8 cellular contexts compared by ENCODE assay signal in genomic region chr16:56931253-56931768, GRCh38. TPM values are rescaled to one million over a fixed set of nuclear protein-coding genes. Genes with fewer than 3 reads are reported as not detected.
DNase-seq lines count a peak whose midpoint lies in the region; ATAC-seq, FAIRE-seq and TF ChIP-seq lines count a peak whose summit lies in the region.

No MANE protein-coding gene starts in this region.

- CTCF ChIA-PET in activated CD8-positive, alpha-beta T cell treated with anti-CD3 and anti-CD28 coated beads for 36 hours (lab: Charles Lee): interaction anchor here (0.6 to 2.1 kb wide), 9 partner anchors 12 to 152 kb away, joined by 3 to 7 read pairs (median 3); no protein-coding TSS in a partner anchor

- POLR2A ChIA-PET in activated CD8-positive, alpha-beta T cell treated with anti-CD3 and anti-CD28 coated beads for 36 hours (lab: Charles Lee): interaction anchor here (0.6 to 7.8 kb wide), 29 partner anchors 8 to 354 kb away, joined by 3 to 145 read pairs (median 4); partner anchors contain the start of genes NLRC5 and SLC12A3

- TF ChIP-seq CTCF in DOHH2 (IDR thresholded peaks at IDR 0.05; ENCODE audit: low read depth, low read length, poor library complexity, severe bottlenecking): no peak
- TF ChIP-seq CTCF in activated CD8-positive, alpha-beta T cell treated with anti-CD3 and anti-CD28 coated beads for 36 hours (IDR thresholded peaks at IDR 0.05): no peak

- H3K4me1 Mint-ChIP-seq in activated CD8-positive, alpha-beta T cell treated with anti-CD3 and anti-CD28 coated beads for 36 hours (ENCODE audit: low read depth): peaks cover 27% of the 10 kb centered on the region

- peak overlapping the region; percentile 94 for H3K27ac ChIP-seq in DOHH2 (ENCODE audit: low read depth, low read length)
- peak overlapping the region; percentile 98 for H3K27ac ChIP-seq in skeletal muscle tissue (ENCODE audit: low read depth, low read length)

- H3K9ac ChIP-seq in skeletal muscle tissue (ENCODE audit: low read depth in 1 of 3, low read length in 3 of 3): peak overlapping the region; percentile 84 to 100 (median 88)

- peak; percentile 49 for DNase-seq in activated CD8-positive, alpha-beta T cell treated with anti-CD3 and anti-CD28 coated beads for 36 hours
- DNase-seq in left cardiac atrium (peak; percentile 25), H54 (ENCODE audit: insufficient read length, low spot score) (no peak), NK-92 (lab: John Stamatoyannopoulos, UW; ENCODE audit: unreplicated experiment) (no peak)

- H3K4me3 ChIP-seq in DOHH2 (ENCODE audit: low read length): peak overlapping the region; percentile 100
- peak overlapping the region; percentile 64 to 82 (median 77) for H3K4me3 ChIP-seq in skeletal muscle tissue (ENCODE audit: low read length in 3 of 3)

- H3K36me3 ChIP-seq in DOHH2 (ENCODE audit: control insufficient read depth, low read length) (peaks cover 43% of the 10 kb centered on the region), skeletal muscle tissue (ENCODE audit: control insufficient read depth in 3 of 3, insufficient read depth in 3 of 3, low read length in 3 of 3) (peaks cover 11 to 14% (median 12%) of the 10 kb centered on the region in 3 donors)

- no peaks in the 10 kb centered on the region for H3K27me3 ChIP-seq in DOHH2 (ENCODE audit: control insufficient read depth, low read length)
- no peaks in the 10 kb centered on the region for H3K27me3 ChIP-seq in skeletal muscle tissue (ENCODE audit: control insufficient read depth in 3 of 3, insufficient read depth in 3 of 3, low read length in 3 of 3)

- peaks cover 43% of the 10 kb centered on the region for H3K79me2 ChIP-seq in DOHH2 (ENCODE audit: control insufficient read depth, low read length)

- peak overlapping the region; percentile 98 for H3K27ac Mint-ChIP-seq in activated CD8-positive, alpha-beta T cell treated with anti-CD3 and anti-CD28 coated beads for 36 hours

- no peak for TF ChIP-seq POLR2A in H54 (IDR thresholded peaks at IDR 0.05; ENCODE audit: low read depth, low read length)

- H3K4me1 ChIP-seq in DOHH2 (ENCODE audit: control insufficient read depth, low read length) (peaks cover 64% of the 10 kb centered on the region), skeletal muscle tissue (ENCODE audit: control insufficient read depth in 3 of 3, insufficient read depth in 3 of 3, low read length in 3 of 3) (peaks cover 19 to 31% (median 21%) of the 10 kb centered on the region in 3 donors)

- no peaks in the 10 kb centered on the region for H3K9me3 ChIP-seq in DOHH2 (ENCODE audit: control insufficient read depth, insufficient read depth, low read length)
- H3K9me3 ChIP-seq in skeletal muscle tissue (ENCODE audit: control insufficient read depth in 3 of 3, low read length in 3 of 3): no peaks in the 10 kb centered on the region

- no peaks in the 10 kb centered on the region for H3K9me3 Mint-ChIP-seq in activated CD8-positive, alpha-beta T cell treated with anti-CD3 and anti-CD28 coated beads for 36 hours

- FAIRE-seq in H54 (lab: Jason Lieb, UNC): no peak

- peak; percentile 1 for ATAC-seq in GM19468 (IDR thresholded peaks at IDR 0.05; ENCODE audit: extremely low read depth, unreplicated experiment)
- ATAC-seq in HG03469 (IDR thresholded peaks at IDR 0.05; ENCODE audit: unreplicated experiment): peak; percentile 21
- no peak for ATAC-seq in activated CD8-positive, alpha-beta T cell treated with anti-CD3 and anti-CD28 coated beads for 36 hours
- ATAC-seq in left cardiac atrium: no peak

- H4K20me1 ChIP-seq in DOHH2 (ENCODE audit: control insufficient read depth, insufficient read depth, low read depth, low read length): peaks cover 35% of the 10 kb centered on the region

- intact Hi-C loops in activated CD8-positive, alpha-beta T cell treated with anti-CD3 and anti-CD28 coated beads for 36 hours (cut with micrococcal nuclease): no loop called here
- intact Hi-C loops in left cardiac atrium (cut with DNase I): no loop called here

- peak overlapping the region; percentile 76 for H3K4me2 ChIP-seq in DOHH2 (ENCODE audit: low read length)

- peak overlapping the region; percentile 98 for H3K4me3 Mint-ChIP-seq in activated CD8-positive, alpha-beta T cell treated with anti-CD3 and anti-CD28 coated beads for 36 hours

- no peaks in the 10 kb centered on the region for H3K27me3 Mint-ChIP-seq in activated CD8-positive, alpha-beta T cell treated with anti-CD3 and anti-CD28 coated beads for 36 hours

- peaks cover 38% of the 10 kb centered on the region for H3K36me3 Mint-ChIP-seq in activated CD8-positive, alpha-beta T cell treated with anti-CD3 and anti-CD28 coated beads for 36 hours (ENCODE audit: low read depth)

- peaks cover 11% of the 10 kb centered on the region for H3F3A ChIP-seq in DOHH2 (ENCODE audit: control insufficient read depth, insufficient read depth)

- no peaks in the 10 kb centered on the region for H3K9me2 ChIP-seq in DOHH2 (replicated peaks; ENCODE audit: control insufficient read depth, low read length)

RNA-seq across cellular contexts. Expression of gene HERPUD1, which starts 0.6 kb away (rescaled TPM):
- 100 to 1,000 TPM; 142 to 150 TPM for total RNA-seq in activated CD8-positive, alpha-beta T cell treated with anti-CD3 and anti-CD28 coated beads for 36 hours
- total RNA-seq in left cardiac atrium (100 to 1,000 TPM; 105 to 113 TPM), skeletal muscle tissue (76.2 TPM)

RNA-seq across cellular contexts. Expression of gene CETP, which starts 30.4 kb away (rescaled TPM):
- total RNA-seq in activated CD8-positive, alpha-beta T cell treated with anti-CD3 and anti-CD28 coated beads for 36 hours: not detected
- total RNA-seq in left cardiac atrium: under 1 TPM; 0.16 to 0.65 TPM
- 3.1 TPM for total RNA-seq in skeletal muscle tissue

RNA-seq across cellular contexts. Expression of gene NLRC5, which starts 58.0 kb away (rescaled TPM):
- 100 to 1,000 TPM; 135 to 153 TPM for total RNA-seq in activated CD8-positive, alpha-beta T cell treated with anti-CD3 and anti-CD28 coated beads for 36 hours
- 10 to 100 TPM; 14.2 to 31.5 TPM for total RNA-seq in left cardiac atrium
- 5.7 TPM for total RNA-seq in skeletal muscle tissue

Comparison
In these comparisons a context has a peak if more than half of its experiments do, and no peak if none do; other contexts are left out.
1. ATAC-seq: peak in GM19468 (single experiment) and HG03469 (single experiment); none in activated CD8-positive, alpha-beta T cell treated with anti-CD3 and anti-CD28 coated beads for 36 hours (single experiment) and left cardiac atrium (0 of 2).
2. DNase-seq: peak in activated CD8-positive, alpha-beta T cell treated with anti-CD3 and anti-CD28 coated beads for 36 hours (single experiment) and left cardiac atrium (single experiment); none in H54 (single experiment) and NK-92 (single experiment).
3. RNA of gene NLRC5, which starts 58.0 kb away (total RNA-seq): 135 to 153 TPM in activated CD8-positive, alpha-beta T cell treated with anti-CD3 and anti-CD28 coated beads for 36 hours; 14.2 to 31.5 TPM in left cardiac atrium and 5.7 TPM in skeletal muscle tissue (single experiment); every median in the first group is over 4 times any median in the second.